In genomic region chr6:142279350-142280180, GRCh38 we compare ENCODE assay signal across 13 cellular contexts. TPM values are rescaled to one million over a fixed set of nuclear protein-coding genes. Genes with fewer than 3 reads are reported as not detected.
DNase-seq lines count a peak whose midpoint lies in the region; ATAC-seq and TF ChIP-seq lines count a peak whose summit lies in the region.
"Had no signal": no experiment of that assay in that cellular context is flagged by ENCODE, and none has a peak within 500 bp of the region (broad histone marks: within the 10 kb centered on the region; RNA-seq: fewer than 3 reads in every experiment).

No MANE protein-coding gene starts in this region.

- H3K4me3 ChIP-seq in Caco-2 (ENCODE audit: low read depth, low read length), result no peak overlapping the region
- no peak overlapping the region for H3K4me3 ChIP-seq in epithelial cell of esophagus (ENCODE audit: low read length)
- H3K4me3 ChIP-seq: left ventricle myocardium inferior, testis had no signal

- no peaks in the 10 kb centered on the region for H3K36me3 ChIP-seq in Caco-2 (ENCODE audit: control insufficient read depth, insufficient read depth, low read length)
- H3K36me3 ChIP-seq: left ventricle myocardium inferior had no signal

- ATAC-seq in GM18502 (IDR thresholded peaks at IDR 0.05; ENCODE audit: poor library complexity, unreplicated experiment) (no peak), GM21825 (IDR thresholded peaks at IDR 0.05; ENCODE audit: unreplicated experiment) (no peak)
- ATAC-seq in natural killer cell treated with Interleukin-12 subunit alpha and Interleukin-12 subunit beta and Interleukin-15 and Interleukin-18, amount 100 ng/mL, for 72 hours, result no peak
- ATAC-seq: naive thymus-derived CD8-positive, alpha-beta T cell had no signal

- H3K36me3 Mint-ChIP-seq in Caco-2 (ENCODE audit: insufficient read depth, unreplicated experiment), result peaks cover 7% of the 10 kb centered on the region
- peaks cover 22% of the 10 kb centered on the region for H3K36me3 Mint-ChIP-seq in mesothelial cell of epicardium
- H3K36me3 Mint-ChIP-seq in natural killer cell treated with Interleukin-12 subunit alpha and Interleukin-12 subunit beta and Interleukin-15 and Interleukin-18, amount 100 ng/mL, for 72 hours, result no peaks in the 10 kb centered on the region

- H3K4me3 Mint-ChIP-seq in Caco-2 (ENCODE audit: unreplicated experiment) (peak overlapping the region; percentile 47), mesothelial cell of epicardium (no peak overlapping the region)
- H3K4me3 Mint-ChIP-seq in natural killer cell treated with Interleukin-12 subunit alpha and Interleukin-12 subunit beta and Interleukin-15 and Interleukin-18, amount 100 ng/mL, for 72 hours, result no peak overlapping the region
- H3K4me3 Mint-ChIP-seq: naive thymus-derived CD8-positive, alpha-beta T cell had no signal

- intact Hi-C loops in Caco-2 (cut with micrococcal nuclease; ENCODE audit: unreplicated experiment), result loop anchor here (1.0 kb wide), 1 partner anchor 13 kb away; no protein-coding TSS in a partner anchor

- H3K4me1 Mint-ChIP-seq in Caco-2 (ENCODE audit: low read depth, unreplicated experiment), result peaks cover 42% of the 10 kb centered on the region
- peaks cover 39% of the 10 kb centered on the region for H3K4me1 Mint-ChIP-seq in mesothelial cell of epicardium
- no peaks in the 10 kb centered on the region for H3K4me1 Mint-ChIP-seq in natural killer cell treated with Interleukin-12 subunit alpha and Interleukin-12 subunit beta and Interleukin-15 and Interleukin-18, amount 100 ng/mL, for 72 hours (ENCODE audit: low read depth in 2 of 2)
- H3K4me1 Mint-ChIP-seq: naive thymus-derived CD8-positive, alpha-beta T cell had no signal

- POLR2A ChIA-PET in Caco-2 (lab: Charles Lee), result interaction anchor here (0.6 kb wide), 1 partner anchor 92 kb away, joined by 8 read pairs; no protein-coding TSS in a partner anchor

- H3K9me3 ChIP-seq in Caco-2, result no peaks in the 10 kb centered on the region
- H3K9me3 ChIP-seq: testis had no signal

- CTCF ChIA-PET in Caco-2 (lab: Charles Lee), result interaction anchor here (0.6 to 1.1 kb wide), 3 partner anchors 19 to 47 kb away, joined by 3 to 4 read pairs (median 3); no protein-coding TSS in a partner anchor

- DNase-seq in Caco-2 (peak in 1 of 2 experiments; percentile 39), M059J (ENCODE audit: low read depth) (peak; percentile 42), epithelial cell of esophagus (ENCODE audit: low read depth) (peak; percentile 32), mesothelial cell of epicardium (ENCODE audit: low spot score in 2 of 2, unreplicated experiment in 2 of 2) (no peak), NCI-H2227 treated with DMSO at 0.1 percent for 48 hours (lab: John Stamatoyannopoulos, UW) (no peak)
- DNase-seq in natural killer cell treated with Interleukin-12 subunit alpha and Interleukin-12 subunit beta and Interleukin-15 and Interleukin-18, amount 100 ng/mL, for 72 hours (ENCODE audit: low spot score), result no peak
- DNase-seq: erythroblast; left ventricle myocardium inferior; naive thymus-derived CD8-positive, alpha-beta T cell; stimulated activated CD4-positive, alpha-beta T cell treated with anti-CD3 and anti-CD28 coated beads, Interleukin-1b, Interleukin-23, amount 100 ng/mL, for 48 hours; testis had no signal

- TF ChIP-seq CTCF in Caco-2 (IDR thresholded peaks at IDR 0.05; ENCODE audit: insufficient read depth in 1 of 2, low read depth in 1 of 2, low read length in 1 of 2, severe bottlenecking in 1 of 2, unreplicated experiment in 1 of 2), result no peak
- no peak for TF ChIP-seq CTCF in epithelial cell of esophagus (IDR thresholded peaks at IDR 0.05; ENCODE audit: insufficient read depth, low read depth, low read length, missing control alignments)
- TF ChIP-seq CTCF in mesothelial cell of epicardium (IDR thresholded peaks at IDR 0.05; ENCODE audit: unreplicated experiment), result no peak

- H3K9me3 Mint-ChIP-seq in Caco-2 (ENCODE audit: unreplicated experiment) (peaks cover 12% of the 10 kb centered on the region), mesothelial cell of epicardium (peaks cover 33% of the 10 kb centered on the region)
- peaks cover 3% of the 10 kb centered on the region for H3K9me3 Mint-ChIP-seq in natural killer cell treated with Interleukin-12 subunit alpha and Interleukin-12 subunit beta and Interleukin-15 and Interleukin-18, amount 100 ng/mL, for 72 hours

- H3K27ac Mint-ChIP-seq in Caco-2 (ENCODE audit: unreplicated experiment) (peak overlapping the region; percentile 96), mesothelial cell of epicardium (peak overlapping the region; percentile 91)
- no peak overlapping the region for H3K27ac Mint-ChIP-seq in natural killer cell treated with Interleukin-12 subunit alpha and Interleukin-12 subunit beta and Interleukin-15 and Interleukin-18, amount 100 ng/mL, for 72 hours
- H3K27ac Mint-ChIP-seq: naive thymus-derived CD8-positive, alpha-beta T cell had no signal

- no peaks in the 10 kb centered on the region for H3K27me3 ChIP-seq in Caco-2 (replicated peaks; ENCODE audit: control insufficient read depth, insufficient read depth, low read length)
- H3K27me3 ChIP-seq: testis had no signal

- H3K27me3 Mint-ChIP-seq in Caco-2 (ENCODE audit: insufficient read depth, unreplicated experiment) (no peaks in the 10 kb centered on the region), mesothelial cell of epicardium (ENCODE audit: low read depth) (no peaks in the 10 kb centered on the region)
- no peaks in the 10 kb centered on the region for H3K27me3 Mint-ChIP-seq in natural killer cell treated with Interleukin-12 subunit alpha and Interleukin-12 subunit beta and Interleukin-15 and Interleukin-18, amount 100 ng/mL, for 72 hours

- H3K4me1 ChIP-seq in Caco-2, result peaks cover 44% of the 10 kb centered on the region
- H3K4me1 ChIP-seq: left ventricle myocardium inferior, testis had no signal

- TSS peak; percentile 74 for BruUV-seq in Caco-2 (replicated peaks; lab: Mats Ljungman, UMichigan)

RNA-seq across cellular contexts. Expression of gene ADGRG6, which starts 22.2 kb away (rescaled TPM):
- total RNA-seq in Caco-2 (2022) (98.0 and 98.7 TPM in 2 replicates), mesothelial cell of epicardium (33.5 to 36.6 TPM (median 35.4 TPM) in 3 replicates)
- 8.1 and 8.8 TPM in 2 replicates for total RNA-seq in M059J (2014; rRNA removed; shearing (Covaris generic))
- not detected for total RNA-seq in natural killer cell treated with Interleukin-12 subunit alpha and Interleukin-12 subunit beta and Interleukin-15 and Interleukin-18, amount 100 ng/mL, for 72 hours

Comparison
In these comparisons a context has a peak if more than half of its experiments do, and no peak if none do; other contexts are left out.
1. DNase-seq: peak in M059J (single experiment) and epithelial cell of esophagus (single experiment); none in mesothelial cell of epicardium (0 of 2), natural killer cell treated with Interleukin-12 subunit alpha and Interleukin-12 subunit beta and Interleukin-15 and Interleukin-18, amount 100 ng/mL, for 72 hours (single experiment) and NCI-H2227 treated with DMSO at 0.1 percent for 48 hours (single experiment).
2. H3K27ac Mint-ChIP-seq: peak in Caco-2 (single experiment) and mesothelial cell of epicardium (single experiment); none in natural killer cell treated with Interleukin-12 subunit alpha and Interleukin-12 subunit beta and Interleukin-15 and Interleukin-18, amount 100 ng/mL, for 72 hours (0 of 2).